In the genomic region with DNA sequence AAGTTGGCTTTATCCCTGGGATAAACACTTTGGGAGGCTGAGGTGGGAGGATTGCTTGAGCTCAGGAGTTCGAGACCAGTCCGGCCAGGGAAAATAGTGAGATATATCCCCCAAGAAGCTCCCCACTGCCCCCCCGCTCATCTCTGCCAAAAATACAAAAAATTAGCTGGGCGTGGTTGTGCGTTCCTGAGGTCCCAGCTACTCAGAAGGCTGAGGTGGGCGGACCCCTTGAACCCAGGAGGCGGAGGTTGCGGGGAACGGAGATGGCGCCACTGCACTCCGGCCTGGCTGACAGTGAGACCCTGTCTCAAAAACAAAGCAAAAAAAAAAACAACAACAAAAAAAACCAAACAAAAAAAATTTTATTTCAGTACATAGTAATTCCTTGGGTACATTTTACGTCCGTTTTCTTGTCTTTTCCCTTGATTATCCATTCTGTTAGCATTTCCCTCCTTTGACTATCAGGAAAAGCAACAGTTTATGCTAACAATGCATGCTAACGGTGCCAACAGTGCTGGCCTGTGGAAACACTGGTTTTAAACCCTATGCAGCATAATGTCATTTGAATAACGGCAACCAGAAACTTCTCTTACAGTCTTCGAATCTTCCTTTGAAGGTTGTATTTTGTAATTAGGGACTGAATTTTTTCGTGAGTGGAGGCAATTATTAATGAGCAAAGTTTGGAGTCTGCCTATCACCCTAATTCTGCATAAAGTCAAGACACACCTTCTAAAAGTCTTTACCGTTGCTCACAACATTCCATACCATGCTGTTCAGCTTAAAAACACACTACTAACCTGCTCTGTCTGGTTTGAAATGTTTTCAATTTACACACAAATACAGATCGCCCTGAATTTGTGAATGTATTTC, we compare ENCODE assay signal across 8 cellular contexts. TPM values are rescaled to one million over a fixed set of nuclear protein-coding genes. Genes with fewer than 3 reads are reported as not detected.
DNase-seq lines count a peak whose midpoint lies in the region; ATAC-seq and TF ChIP-seq lines count a peak whose summit lies in the region.

No MANE protein-coding gene starts in this region.

- H3K27ac Mint-ChIP-seq in activated CD4-positive, alpha-beta T cell treated with anti-CD3 and anti-CD28 coated beads for 36 hours = peak overlapping the region; percentile 96

- intact Hi-C loops in activated CD4-positive, alpha-beta T cell treated with anti-CD3 and anti-CD28 coated beads for 36 hours (cut with DNase I, micrococcal nuclease) = loop anchor here (1.0 to 5.0 kb wide), 7 partner anchors 36 to 629 kb away; partner anchors contain the start of genes ABHD3 (in 2 of the 2), SNRPD1 (in 2 of the 2), ESCO1 (in 1 of the 2) and ROCK1 (in 1 of the 2)
- intact Hi-C loops in esophagus squamous epithelium (cut with DNase I) = loop anchor here (10.0 kb wide), 1 partner anchor 135 kb away; the partner anchor contains the start of gene ESCO1

- TF ChIP-seq POLR2A in esophagus squamous epithelium (IDR thresholded peaks at IDR 0.05) = no peak

- H3K36me3 ChIP-seq in esophagus squamous epithelium = no peaks in the 10 kb centered on the region
- H3K36me3 ChIP-seq in parathyroid adenoma (ENCODE audit: control insufficient read depth, insufficient read depth, low read length) = no peaks in the 10 kb centered on the region

- H3K79me2 ChIP-seq in parathyroid adenoma = peaks cover 5% of the 10 kb centered on the region

- H2AFZ ChIP-seq in parathyroid adenoma = peak overlapping the region; percentile 95

- CTCF ChIA-PET in activated CD4-positive, alpha-beta T cell treated with anti-CD3 and anti-CD28 coated beads for 36 hours (lab: Charles Lee) = interaction anchor here (0.6 to 3.0 kb wide), 6 partner anchors 9 to 1392 kb away, joined by 3 to 10 read pairs (median 4); partner anchors contain the start of genes ESCO1 and SNRPD1

- H3K27ac ChIP-seq in esophagus squamous epithelium (peak overlapping the region; percentile 96 to 99 (median 98)), parathyroid adenoma (peak overlapping the region; percentile 5)

- no peaks in the 10 kb centered on the region for H3K9me3 Mint-ChIP-seq in activated CD4-positive, alpha-beta T cell treated with anti-CD3 and anti-CD28 coated beads for 36 hours (ENCODE audit: low read depth)

- peak overlapping the region; percentile 61 for H3K4me2 ChIP-seq in parathyroid adenoma (ENCODE audit: low read length)

- DNase-seq in activated CD4-positive, alpha-beta T cell treated with anti-CD3 and anti-CD28 coated beads for 36 hours = no peak
- no peak for DNase-seq in activated CD4-positive, alpha-beta T cell treated with anti-CD3 and anti-CD28 coated beads for 48 hours
- peak; percentile 24 for DNase-seq in SK-N-DZ (ENCODE audit: low spot score)
- no peak for DNase-seq in esophagus squamous epithelium (lab: John Stamatoyannopoulos, UW)
- no peak for DNase-seq in stimulated activated CD4-positive, alpha-beta T cell treated with anti-CD3 and anti-CD28 coated beads, Interleukin-15, amount 100 ng/mL, for 24 hours
- DNase-seq in NCI-H1436 treated with DMSO at 0.1 percent for 48 hours (lab: John Stamatoyannopoulos, UW) = no peak

- WGBS in esophagus squamous epithelium, 2 donors = 50 to 53% methylated on average over 18 to 19 of the region's 19 CpGs

- TF ChIP-seq CTCF in esophagus squamous epithelium (IDR thresholded peaks at IDR 0.05) (no peak), parathyroid adenoma (IDR thresholded peaks at IDR 0.05) (no peak)

- peaks cover 5% of the 10 kb centered on the region for H3K36me3 Mint-ChIP-seq in activated CD4-positive, alpha-beta T cell treated with anti-CD3 and anti-CD28 coated beads for 36 hours (ENCODE audit: low read depth)

- H3K27me3 ChIP-seq in esophagus squamous epithelium (no peaks in the 10 kb centered on the region), parathyroid adenoma (ENCODE audit: control insufficient read depth, insufficient read depth, low read length) (no peaks in the 10 kb centered on the region)

- H3K9me3 ChIP-seq in esophagus squamous epithelium = no peaks in the 10 kb centered on the region
- no peaks in the 10 kb centered on the region for H3K9me3 ChIP-seq in parathyroid adenoma (ENCODE audit: control insufficient read depth, low read length)

- H3K27me3 Mint-ChIP-seq in activated CD4-positive, alpha-beta T cell treated with anti-CD3 and anti-CD28 coated beads for 36 hours = no peaks in the 10 kb centered on the region

- peak overlapping the region; percentile 93 for H3K4me3 Mint-ChIP-seq in activated CD4-positive, alpha-beta T cell treated with anti-CD3 and anti-CD28 coated beads for 36 hours

- peaks cover 32% of the 10 kb centered on the region for H3K4me1 Mint-ChIP-seq in activated CD4-positive, alpha-beta T cell treated with anti-CD3 and anti-CD28 coated beads for 36 hours

- peak; percentile 6 for ATAC-seq in activated CD4-positive, alpha-beta T cell treated with anti-CD3 and anti-CD28 coated beads for 36 hours
- peak; percentile 1 for ATAC-seq in HG03025 (IDR thresholded peaks at IDR 0.05; ENCODE audit: low FRiP score, unreplicated experiment)

- no peak overlapping the region for H3K9ac ChIP-seq in parathyroid adenoma

- H3K4me1 ChIP-seq in esophagus squamous epithelium = peaks cover 11 to 55% (median 12%) of the 10 kb centered on the region in 3 donors
- no peaks in the 10 kb centered on the region for H3K4me1 ChIP-seq in parathyroid adenoma

- POLR2A ChIA-PET in activated CD4-positive, alpha-beta T cell treated with anti-CD3 and anti-CD28 coated beads for 36 hours (lab: Charles Lee) = interaction anchor here (0.6 to 2.6 kb wide), 5 partner anchors 14 to 162 kb away, joined by 3 to 13 read pairs (median 7); partner anchors contain the start of genes ABHD3 and ESCO1

- H3K4me3 ChIP-seq in esophagus squamous epithelium (peak overlapping the region in 3 of 4 donors; percentile 66 to 94 (median 83)), parathyroid adenoma (ENCODE audit: low read depth, low read length) (peak overlapping the region; percentile 94)

RNA-seq across cellular contexts. Expression of gene MIB1, which starts 0.8 kb away (rescaled TPM):
- 10 to 100 TPM; 24.7 to 33.6 TPM for total RNA-seq in activated CD4-positive, alpha-beta T cell treated with anti-CD3 and anti-CD28 coated beads for 36 hours
- 29.3 and 35.8 TPM in 2 replicates for polyA plus RNA-seq in SK-N-DZ (2014; cell fraction: cytosol; rRNA removed)
- polyA plus RNA-seq in SK-N-DZ (2014; cell fraction: nucleus; rRNA removed) = 29.9 and 35.0 TPM in 2 replicates
- total RNA-seq in esophagus squamous epithelium = 10 to 100 TPM; 14.1 to 34.9 (median 22.7) TPM

RNA-seq across cellular contexts. Expression of gene ABHD3, which starts 35.3 kb away (rescaled TPM):
- total RNA-seq in activated CD4-positive, alpha-beta T cell treated with anti-CD3 and anti-CD28 coated beads for 36 hours = 10 to 100 TPM; 13.7 to 14.3 TPM
- 26.7 and 27.1 TPM in 2 replicates for polyA plus RNA-seq in SK-N-DZ (2014; cell fraction: cytosol; rRNA removed)
- polyA plus RNA-seq in SK-N-DZ (2014; cell fraction: nucleus; rRNA removed) = 40.7 and 47.0 TPM in 2 replicates
- 10 to 100 TPM; 11.8 to 21.1 (median 14.0) TPM for total RNA-seq in esophagus squamous epithelium
